ENCODE assay signal across 16 cellular contexts in the genomic region with DNA sequence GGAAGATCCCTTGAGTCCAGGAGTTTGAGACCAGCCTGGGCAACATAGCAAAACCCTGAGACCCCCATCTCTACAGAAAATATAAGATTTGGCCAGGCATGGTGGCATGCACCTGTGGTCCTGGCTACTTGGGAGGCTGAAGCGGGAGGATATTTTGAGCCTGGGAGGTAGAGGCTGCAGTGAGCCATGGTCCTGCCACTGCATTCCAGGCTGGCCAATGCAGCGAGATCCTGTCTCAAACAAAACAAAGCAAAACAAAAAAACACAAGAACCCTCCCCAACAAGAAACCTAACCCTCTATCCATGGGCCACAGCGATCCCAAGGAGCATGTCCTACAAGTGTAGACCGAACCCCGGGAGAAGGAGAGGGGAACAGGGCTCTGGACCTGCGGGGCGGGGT.
"Had no signal": no experiment of that assay in that cellular context is flagged by ENCODE, and none has a peak within 500 bp of the region (broad histone marks: within the 10 kb centered on the region; RNA-seq: fewer than 3 reads in every experiment).

No MANE protein-coding gene starts in this region.

- H3K36me3 ChIP-seq: breast epithelium, heart left ventricle, lower lobe of right lung, right atrium auricular region, transverse colon, vagina had no signal

- H3K9me3 Mint-ChIP-seq: activated B cell treated with CpG ODN at 0.5 μM for 24 hours; activated CD4-positive, alpha-beta T cell treated with anti-CD3 and anti-CD28 coated beads, Interleukin-2, amount 10 ng/mL, durations not matched to agents 24 days and 14 days; dendritic cell treated with granulocyte-macrophage colony-stimulating factor and Interleukin-4, amounts not matched to agents 40 ng/mL and 50 ng/mL, for 4 days had no signal

- H3K4me1 ChIP-seq: breast epithelium, heart left ventricle, lower lobe of right lung, right atrium auricular region, transverse colon, vagina had no signal

- H3K27ac Mint-ChIP-seq: activated B cell treated with CpG ODN at 0.5 μM for 24 hours; dendritic cell treated with granulocyte-macrophage colony-stimulating factor and Interleukin-4, amounts not matched to agents 40 ng/mL and 50 ng/mL, for 4 days had no signal

- H3K27me3 ChIP-seq: right atrium auricular region, vagina had no signal

- ATAC-seq: heart left ventricle, left cardiac atrium, lower lobe of right lung had no signal

- H3K27ac ChIP-seq: breast epithelium, heart left ventricle, lower lobe of right lung, right atrium auricular region, skin epidermis, transverse colon, vagina had no signal

- H3K4me3 Mint-ChIP-seq: activated B cell treated with CpG ODN at 0.5 μM for 24 hours; activated CD4-positive, alpha-beta T cell treated with anti-CD3 and anti-CD28 coated beads, Interleukin-2, amount 10 ng/mL, durations not matched to agents 24 days and 14 days; dendritic cell treated with granulocyte-macrophage colony-stimulating factor and Interleukin-4, amounts not matched to agents 40 ng/mL and 50 ng/mL, for 4 days had no signal

- H3K9me3 ChIP-seq: breast epithelium, heart left ventricle, lower lobe of right lung, right atrium auricular region, transverse colon, vagina had no signal

- H3K27me3 Mint-ChIP-seq: activated CD4-positive, alpha-beta T cell treated with anti-CD3 and anti-CD28 coated beads, Interleukin-2, amount 10 ng/mL, durations not matched to agents 24 days and 14 days had no signal

- H3K4me3 ChIP-seq: breast epithelium, heart left ventricle, lower lobe of right lung, right atrium auricular region, skin epidermis, transverse colon, vagina had no signal

- DNase-seq: activated B cell treated with CpG ODN at 0.5 μM for 24 hours; activated CD4-positive, alpha-beta T cell treated with anti-CD3 and anti-CD28 coated beads, Interleukin-2, amount 10 ng/mL, durations not matched to agents 24 days and 14 days; anterior cingulate cortex; effector memory CD4-positive, alpha-beta T cell; foreskin melanocyte; heart left ventricle; left cardiac atrium; lower lobe of right lung; stimulated activated CD4-positive, alpha-beta T cell treated with anti-CD3 and anti-CD28 coated beads, Interleukin-4, amount 100 ng/mL, for 24 hours; stimulated activated naive CD4-positive, alpha-beta T cell; transverse colon had no signal
